In genomic region chr11:78030429-78031325, GRCh38 we compare ENCODE assay signal across 9 cellular contexts. TPM values are rescaled to one million over a fixed set of nuclear protein-coding genes. Genes with fewer than 3 reads are reported as not detected.
DNase-seq lines count a peak whose midpoint lies in the region; ATAC-seq and TF ChIP-seq lines count a peak whose summit lies in the region.
"Had no signal": no experiment of that assay in that cellular context is flagged by ENCODE, and none has a peak within 500 bp of the region (broad histone marks: within the 10 kb centered on the region; RNA-seq: fewer than 3 reads in every experiment).

No MANE protein-coding gene starts in this region.

- peak; percentile 94 to 96 (median 95) for ATAC-seq in heart left ventricle
- ATAC-seq in HG02885 (IDR thresholded peaks at IDR 0.05; ENCODE audit: poor library complexity, unreplicated experiment): no peak
- no peak for ATAC-seq in HG02981 (IDR thresholded peaks at IDR 0.05; ENCODE audit: unreplicated experiment)

- no peaks in the 10 kb centered on the region for H3K36me3 ChIP-seq in heart left ventricle

- no peak overlapping the region for H3K27ac ChIP-seq in heart left ventricle

- peak; percentile 93 for DNase-seq in M059J (ENCODE audit: low read depth)
- DNase-seq in SK-MEL-5 (ENCODE audit: low read depth, low spot score): peak; percentile 94
- peak; percentile 58 to 80 (median 69) for DNase-seq in heart left ventricle
- DNase-seq in skeletal muscle cell (ENCODE audit: low read depth): peak; percentile 69
- no peak for DNase-seq in hepatic stellate cell (ENCODE audit: low spot score)
- DNase-seq in activated T-helper 1 cell treated with anti-CD3 and anti-CD28 coated beads, Interleukin-12 subunit alpha, Interleukin-12 subunit beta, Interleukin-2, Interleukin-4 antibody, amounts not matched to agents 30 ng/mL and 10 ng/mL and 1 ng/mL, durations not matched to agents 14 hours and 24 hours and 36 hours (ENCODE audit: low spot score): no peak

- intact Hi-C loops in heart left ventricle (cut with DNase I): no loop called here
- intact Hi-C loops in activated T-helper 1 cell treated with anti-CD3 and anti-CD28 coated beads, Interleukin-12 subunit alpha, Interleukin-12 subunit beta, Interleukin-2, Interleukin-4 antibody, amounts not matched to agents 30 ng/mL and 10 ng/mL and 1 ng/mL, durations not matched to agents 14 hours and 24 hours and 36 hours (cut with micrococcal nuclease): no loop called here

- H3K9me3 Mint-ChIP-seq in activated T-helper 1 cell treated with anti-CD3 and anti-CD28 coated beads, Interleukin-12 subunit alpha, Interleukin-12 subunit beta, Interleukin-2, Interleukin-4 antibody, amounts not matched to agents 30 ng/mL and 10 ng/mL and 1 ng/mL, durations not matched to agents 14 hours and 24 hours and 36 hours: no peaks in the 10 kb centered on the region

- no peaks in the 10 kb centered on the region for H3K27me3 Mint-ChIP-seq in activated T-helper 1 cell treated with anti-CD3 and anti-CD28 coated beads, Interleukin-12 subunit alpha, Interleukin-12 subunit beta, Interleukin-2, Interleukin-4 antibody, amounts not matched to agents 30 ng/mL and 10 ng/mL and 1 ng/mL, durations not matched to agents 14 hours and 24 hours and 36 hours (ENCODE audit: insufficient read depth)

- H3K27me3 ChIP-seq in heart left ventricle: no peaks in the 10 kb centered on the region

- H3K27ac Mint-ChIP-seq in activated T-helper 1 cell treated with anti-CD3 and anti-CD28 coated beads, Interleukin-12 subunit alpha, Interleukin-12 subunit beta, Interleukin-2, Interleukin-4 antibody, amounts not matched to agents 30 ng/mL and 10 ng/mL and 1 ng/mL, durations not matched to agents 14 hours and 24 hours and 36 hours: no peak overlapping the region

- peaks cover 0 to 10% (median 6%) of the 10 kb centered on the region in 12 donors for H3K4me1 ChIP-seq in heart left ventricle

- 22 to 29% (median 23%) methylated on average over 7 of the region's 7 CpGs for WGBS in heart left ventricle, 4 donors

- H3K4me3 Mint-ChIP-seq in activated T-helper 1 cell treated with anti-CD3 and anti-CD28 coated beads, Interleukin-12 subunit alpha, Interleukin-12 subunit beta, Interleukin-2, Interleukin-4 antibody, amounts not matched to agents 30 ng/mL and 10 ng/mL and 1 ng/mL, durations not matched to agents 14 hours and 24 hours and 36 hours: no peak overlapping the region
- H3K4me3 Mint-ChIP-seq: IgD-negative memory B cell had no signal

- in situ Hi-C loops in SK-MEL-5 (cut with HindIII; ENCODE audit: low pct_unique_long_range_greater_than_20kb, low sequenced_read_pairs): no loop called here

- no peaks in the 10 kb centered on the region for H3K4me1 Mint-ChIP-seq in activated T-helper 1 cell treated with anti-CD3 and anti-CD28 coated beads, Interleukin-12 subunit alpha, Interleukin-12 subunit beta, Interleukin-2, Interleukin-4 antibody, amounts not matched to agents 30 ng/mL and 10 ng/mL and 1 ng/mL, durations not matched to agents 14 hours and 24 hours and 36 hours (ENCODE audit: low read depth)

- TF ChIP-seq POLR2A in heart left ventricle (IDR thresholded peaks at IDR 0.05): no peak

- H3K4me3 ChIP-seq in heart left ventricle (no peak overlapping the region), skeletal muscle cell (ENCODE audit: low read depth, low read length) (no peak overlapping the region)

- no peak for TF ChIP-seq CTCF in heart left ventricle (IDR thresholded peaks at IDR 0.05)

- H3K9me3 ChIP-seq in heart left ventricle: no peaks in the 10 kb centered on the region

- no peaks in the 10 kb centered on the region for H3K36me3 Mint-ChIP-seq in activated T-helper 1 cell treated with anti-CD3 and anti-CD28 coated beads, Interleukin-12 subunit alpha, Interleukin-12 subunit beta, Interleukin-2, Interleukin-4 antibody, amounts not matched to agents 30 ng/mL and 10 ng/mL and 1 ng/mL, durations not matched to agents 14 hours and 24 hours and 36 hours (ENCODE audit: low read depth)

RNA-seq across cellular contexts. Expression of gene KCTD14, which starts 7.6 kb away (rescaled TPM):
- 11.4 and 15.1 TPM in 2 replicates for total RNA-seq in M059J (2014; rRNA removed; shearing (Covaris generic))
- total RNA-seq in SK-MEL-5 (2014; rRNA removed; shearing (Covaris generic)): 0.80 TPM in 1 of 2 replicates, not detected in the other
- polyA plus RNA-seq in SK-MEL-5 (2015; cell fraction: cytosol; rRNA removed): 0.25 TPM in 1 of 2 replicates, not detected in the other
- not detected in 2 replicates for polyA plus RNA-seq in SK-MEL-5 (2015; cell fraction: nucleus; rRNA removed)
- total RNA-seq in heart left ventricle: 1 to 10 TPM in 2 of 9 donors, under 1 TPM in 2, not detected in 5; 0.15 to 1.7 (median 0.80) TPM
- polyA plus RNA-seq in heart left ventricle: under 1 TPM; 0.23 to 0.46 TPM
- 0.16 and 0.49 TPM in 2 replicates for total RNA-seq in activated T-helper 1 cell treated with anti-CD3 and anti-CD28 coated beads, Interleukin-12 subunit alpha, Interleukin-12 subunit beta, Interleukin-2, Interleukin-4 antibody, amounts not matched to agents 30 ng/mL and 10 ng/mL and 1 ng/mL, durations not matched to agents 14 hours and 24 hours and 36 hours

RNA-seq across cellular contexts. Expression of gene THRSP, which starts 33.0 kb away (rescaled TPM):
- total RNA-seq in M059J (2014; rRNA removed; shearing (Covaris generic)): not detected in 2 replicates
- total RNA-seq in SK-MEL-5 (2014; rRNA removed; shearing (Covaris generic)): not detected in 2 replicates
- polyA plus RNA-seq in SK-MEL-5 (2015; cell fraction: cytosol; rRNA removed): not detected in 2 replicates
- not detected in 2 replicates for polyA plus RNA-seq in SK-MEL-5 (2015; cell fraction: nucleus; rRNA removed)
- 10 to 100 TPM in 1 of 9 donors, 1 to 10 TPM in 2, under 1 TPM in 3, not detected in 3; 0.33 to 51.0 (median 1.1) TPM for total RNA-seq in heart left ventricle
- 1 to 10 TPM; 9.0 to 9.5 TPM for polyA plus RNA-seq in heart left ventricle
- not detected in 2 replicates for total RNA-seq in activated T-helper 1 cell treated with anti-CD3 and anti-CD28 coated beads, Interleukin-12 subunit alpha, Interleukin-12 subunit beta, Interleukin-2, Interleukin-4 antibody, amounts not matched to agents 30 ng/mL and 10 ng/mL and 1 ng/mL, durations not matched to agents 14 hours and 24 hours and 36 hours
- polyA plus RNA-seq: IgD-negative memory B cell had no signal

RNA-seq across cellular contexts. Expression of gene INTS4, which starts 36.2 kb away (rescaled TPM):
- total RNA-seq in M059J (2014; rRNA removed; shearing (Covaris generic)): 20.4 and 21.8 TPM in 2 replicates
- 28.7 and 30.3 TPM in 2 replicates for total RNA-seq in SK-MEL-5 (2014; rRNA removed; shearing (Covaris generic))
- 16.9 and 18.6 TPM in 2 replicates for polyA plus RNA-seq in SK-MEL-5 (2015; cell fraction: cytosol; rRNA removed)
- polyA plus RNA-seq in SK-MEL-5 (2015; cell fraction: nucleus; rRNA removed): 82.7 and 93.3 TPM in 2 replicates
- 10 to 100 TPM; 11.6 to 23.9 (median 15.6) TPM for total RNA-seq in heart left ventricle
- 10 to 100 TPM in 1 of 2 donors, 1 to 10 TPM in 1; 9.5 to 11.8 TPM for polyA plus RNA-seq in heart left ventricle
- total RNA-seq in activated T-helper 1 cell treated with anti-CD3 and anti-CD28 coated beads, Interleukin-12 subunit alpha, Interleukin-12 subunit beta, Interleukin-2, Interleukin-4 antibody, amounts not matched to agents 30 ng/mL and 10 ng/mL and 1 ng/mL, durations not matched to agents 14 hours and 24 hours and 36 hours: 58.2 and 63.6 TPM in 2 replicates

RNA-seq across cellular contexts. Expression of gene NDUFC2, which starts 49.0 kb away (rescaled TPM):
- 168 and 218 TPM in 2 replicates for total RNA-seq in M059J (2014; rRNA removed; shearing (Covaris generic))
- total RNA-seq in SK-MEL-5 (2014; rRNA removed; shearing (Covaris generic)): 182 and 191 TPM in 2 replicates
- polyA plus RNA-seq in SK-MEL-5 (2015; cell fraction: cytosol; rRNA removed): 165 and 327 TPM in 2 replicates
- 12.9 and 18.7 TPM in 2 replicates for polyA plus RNA-seq in SK-MEL-5 (2015; cell fraction: nucleus; rRNA removed)
- 100 to 1,000 TPM; 164 to 330 (median 258) TPM for total RNA-seq in heart left ventricle
- polyA plus RNA-seq in heart left ventricle: 100 to 1,000 TPM; 165 to 351 TPM
- 208 and 220 TPM in 2 replicates for total RNA-seq in activated T-helper 1 cell treated with anti-CD3 and anti-CD28 coated beads, Interleukin-12 subunit alpha, Interleukin-12 subunit beta, Interleukin-2, Interleukin-4 antibody, amounts not matched to agents 30 ng/mL and 10 ng/mL and 1 ng/mL, durations not matched to agents 14 hours and 24 hours and 36 hours

Comparison
In these comparisons a context has a peak if more than half of its experiments do, and no peak if none do; other contexts are left out.
1. DNase-seq: peak in M059J (single experiment), SK-MEL-5 (single experiment), heart left ventricle (5 of 5) and skeletal muscle cell (single experiment); none in hepatic stellate cell (single experiment) and activated T-helper 1 cell treated with anti-CD3 and anti-CD28 coated beads, Interleukin-12 subunit alpha, Interleukin-12 subunit beta, Interleukin-2, Interleukin-4 antibody, amounts not matched to agents 30 ng/mL and 10 ng/mL and 1 ng/mL, durations not matched to agents 14 hours and 24 hours and 36 hours (single experiment).
2. ATAC-seq: peak in heart left ventricle (4 of 4); none in HG02885 (single experiment) and HG02981 (single experiment).